ENCODE assay signal across 29 cellular contexts in genomic region chr13:95862401-95862800, GRCh38.
"Had no signal": no experiment of that assay in that cellular context is flagged by ENCODE, and none has a peak within 500 bp of the region (broad histone marks: within the 10 kb centered on the region; RNA-seq: fewer than 3 reads in every experiment).

No MANE protein-coding gene starts in this region.

- H3K27ac Mint-ChIP-seq: activated CD4-positive, alpha-beta memory T cell treated with anti-CD3 and anti-CD28 coated beads for 36 hours; activated CD4-positive, alpha-beta T cell treated with anti-CD3 and anti-CD28 coated beads, Interleukin-2, amount 10 ng/mL, durations not matched to agents 24 days and 14 days; activated naive CD4-positive, alpha-beta T cell treated with anti-CD3 and anti-CD28 coated beads, Interleukin-2, amount 10 ng/mL, durations not matched to agents 7 days and 5 days; activated naive CD8-positive, alpha-beta T cell treated with anti-CD3 and anti-CD28 coated beads, Interleukin-2, amount 10 ng/mL, durations not matched to agents 7 days and 5 days; endodermal cell; nephron; progenitor cell of endocrine pancreas; stimulated activated naive CD8-positive, alpha-beta T cell treated with anti-CD3 and anti-CD28 coated beads, Interleukin-15, Interleukin-2, amounts not matched to agents 100 ng/mL and 50 ng/mL, for 24 hours; T-helper 17 cell; type B pancreatic cell had no signal

- H3K27me3 ChIP-seq: brain microvascular endothelial cell, esophagus muscularis mucosa, gastrocnemius medialis, left lung, neutrophil, right lobe of liver, uterus had no signal

- H3K4me3 ChIP-seq: esophagus muscularis mucosa, gastrocnemius medialis, left lung, lung, right lobe of liver, skin epidermis, thoracic aorta, uterus had no signal

- H3K9me3 ChIP-seq: esophagus muscularis mucosa, gastrocnemius medialis, left lung, neutrophil, right lobe of liver, thoracic aorta, uterus had no signal

- H3K4me1 ChIP-seq: esophagus muscularis mucosa, gastrocnemius medialis, right lobe of liver, uterus had no signal

- H3K9me3 Mint-ChIP-seq: activated CD4-positive, alpha-beta memory T cell treated with anti-CD3 and anti-CD28 coated beads for 36 hours; activated CD4-positive, alpha-beta T cell treated with anti-CD3 and anti-CD28 coated beads, Interleukin-2, amount 10 ng/mL, durations not matched to agents 24 days and 14 days; activated naive CD4-positive, alpha-beta T cell treated with anti-CD3 and anti-CD28 coated beads, Interleukin-2, amount 10 ng/mL, durations not matched to agents 7 days and 5 days; activated naive CD8-positive, alpha-beta T cell treated with anti-CD3 and anti-CD28 coated beads, Interleukin-2, amount 10 ng/mL, durations not matched to agents 7 days and 5 days; endodermal cell; nephron; stimulated activated naive CD8-positive, alpha-beta T cell treated with anti-CD3 and anti-CD28 coated beads, Interleukin-15, Interleukin-2, amounts not matched to agents 100 ng/mL and 50 ng/mL, for 24 hours; type B pancreatic cell had no signal

- H3K4me3 Mint-ChIP-seq: activated CD4-positive, alpha-beta memory T cell treated with anti-CD3 and anti-CD28 coated beads for 36 hours; activated CD4-positive, alpha-beta T cell treated with anti-CD3 and anti-CD28 coated beads, Interleukin-2, amount 10 ng/mL, durations not matched to agents 24 days and 14 days; activated naive CD4-positive, alpha-beta T cell treated with anti-CD3 and anti-CD28 coated beads, Interleukin-2, amount 10 ng/mL, durations not matched to agents 7 days and 5 days; activated naive CD8-positive, alpha-beta T cell treated with anti-CD3 and anti-CD28 coated beads, Interleukin-2, amount 10 ng/mL, durations not matched to agents 7 days and 5 days; endodermal cell; nephron; stimulated activated naive CD8-positive, alpha-beta T cell treated with anti-CD3 and anti-CD28 coated beads, Interleukin-15, Interleukin-2, amounts not matched to agents 100 ng/mL and 50 ng/mL, for 24 hours; T-helper 17 cell; type B pancreatic cell had no signal

- H3K27ac ChIP-seq: brain microvascular endothelial cell, esophagus muscularis mucosa, gastrocnemius medialis, left lung, neutrophil, right lobe of liver, skin epidermis, thoracic aorta, uterus had no signal

- ATAC-seq: gastrocnemius medialis, left lung, right lobe of liver, T-helper 17 cell had no signal

- H3K36me3 Mint-ChIP-seq: activated CD4-positive, alpha-beta memory T cell treated with anti-CD3 and anti-CD28 coated beads for 36 hours; activated naive CD4-positive, alpha-beta T cell treated with anti-CD3 and anti-CD28 coated beads, Interleukin-2, amount 10 ng/mL, durations not matched to agents 7 days and 5 days; activated naive CD8-positive, alpha-beta T cell treated with anti-CD3 and anti-CD28 coated beads, Interleukin-2, amount 10 ng/mL, durations not matched to agents 7 days and 5 days had no signal

- H3K27me3 Mint-ChIP-seq: activated CD4-positive, alpha-beta T cell treated with anti-CD3 and anti-CD28 coated beads, Interleukin-2, amount 10 ng/mL, durations not matched to agents 24 days and 14 days; progenitor cell of endocrine pancreas; type B pancreatic cell had no signal

- H3K4me1 Mint-ChIP-seq: activated CD4-positive, alpha-beta T cell treated with anti-CD3 and anti-CD28 coated beads, Interleukin-2, amount 10 ng/mL, durations not matched to agents 24 days and 14 days; activated naive CD4-positive, alpha-beta T cell treated with anti-CD3 and anti-CD28 coated beads, Interleukin-2, amount 10 ng/mL, durations not matched to agents 7 days and 5 days; activated naive CD8-positive, alpha-beta T cell treated with anti-CD3 and anti-CD28 coated beads, Interleukin-2, amount 10 ng/mL, durations not matched to agents 7 days and 5 days; endodermal cell; T-helper 17 cell had no signal

- H3K36me3 ChIP-seq: brain microvascular endothelial cell, left lung, neutrophil, right lobe of liver, uterus had no signal

- DNase-seq: activated CD4-positive, alpha-beta memory T cell treated with anti-CD3 and anti-CD28 coated beads for 36 hours; activated CD4-positive, alpha-beta T cell treated with anti-CD3 and anti-CD28 coated beads, Interleukin-2, amount 10 ng/mL, durations not matched to agents 24 days and 14 days; activated CD4-positive, CD25-positive, alpha-beta regulatory T cell treated with anti-CD3 and anti-CD28 coated beads, Interleukin-2, amount 50 U/mL, for 72 hours; activated CD8-positive, alpha-beta memory T cell treated with anti-CD3 and anti-CD28 coated beads, Interleukin-2, amount 50 U/mL, for 4 hours; activated gamma-delta T cell; activated naive CD4-positive, alpha-beta T cell treated with anti-CD3 and anti-CD28 coated beads, Interleukin-2, amount 10 ng/mL, durations not matched to agents 7 days and 5 days; activated naive CD8-positive, alpha-beta T cell treated with anti-CD3 and anti-CD28 coated beads, Interleukin-2, amount 10 ng/mL, durations not matched to agents 7 days and 5 days; activated T-cell treated with anti-CD3 and anti-CD28 coated beads, Interleukin-2, amount 50 U/mL, for 1 hour; brain microvascular endothelial cell; endodermal cell; gastrocnemius medialis; glutamatergic neuron; left lung; mesendoderm; right lobe of liver; stimulated activated CD4-positive, alpha-beta T cell treated with anti-CD3 and anti-CD28 coated beads, Interleukin-12 subunit alpha, Interleukin-12 subunit beta, amount 100 ng/mL, for 4 hours; stimulated activated CD4-positive, alpha-beta T cell treated with anti-CD3 and anti-CD28 coated beads, Interleukin-4, amount 100 ng/mL, for 1 hour; T-helper 17 cell; T1000; uterus had no signal
